In genomic region chr12:52015393-52016081, GRCh38 we compare ENCODE assay signal across 22 cellular contexts. TPM values are rescaled to one million over a fixed set of nuclear protein-coding genes. Genes with fewer than 3 reads are reported as not detected.
DNase-seq lines count a peak whose midpoint lies in the region; ATAC-seq and TF ChIP-seq lines count a peak whose summit lies in the region.
"Had no signal": no experiment of that assay in that cellular context is flagged by ENCODE, and none has a peak within 500 bp of the region (broad histone marks: within the 10 kb centered on the region; RNA-seq: fewer than 3 reads in every experiment).

No MANE protein-coding gene starts in this region.

- H3K36me3 ChIP-seq in iPS-20b (ENCODE audit: insufficient read depth, low read depth, low read length) (no peaks in the 10 kb centered on the region), smooth muscle cell (ENCODE audit: low read depth) (no peaks in the 10 kb centered on the region), gastroesophageal sphincter (peaks cover 0 to 45% of the 10 kb centered on the region in 2 donors)

- H3K9ac ChIP-seq in iPS-20b (ENCODE audit: low read depth, low read length) (no peak overlapping the region), smooth muscle cell (ENCODE audit: low read depth) (no peak overlapping the region)
- H3K9ac ChIP-seq: parathyroid adenoma had no signal

- peak; percentile 25 for DNase-seq in NCI-H2171 treated with DMSO at 0.1 percent for 48 hours (lab: John Stamatoyannopoulos, UW)
- DNase-seq in NCI-H2171 (lab: John Stamatoyannopoulos, UW), result no peak
- no peak for DNase-seq in WTC11 (ENCODE audit: low spot score)
- no peak for DNase-seq in smooth muscle cell (lab: John Stamatoyannopoulos, UW; ENCODE audit: unreplicated experiment)
- DNase-seq in NK-92 treated with Interleukin-12 subunit alpha and Interleukin-12 subunit beta, amount 100 ng/mL, for 24 hours (lab: John Stamatoyannopoulos, UW), result no peak
- DNase-seq in activated effector memory CD4-positive, alpha-beta T cell treated with anti-CD3 and anti-CD28 coated beads, Interleukin-2, amount 50 U/mL, for 16 hours, result no peak
- DNase-seq: activated CD8-positive, alpha-beta T cell treated with anti-CD3 and anti-CD28 coated beads, Interleukin-2, amount 10 ng/mL, durations not matched to agents 7 days and 5 days; C1 segment of cervical spinal cord; effector CD8-positive, alpha-beta T cell; hippocampal formation; mucosa of descending colon; SHP77; stimulated activated CD4-positive, alpha-beta T cell treated with anti-CD3 and anti-CD28 coated beads, Interleukin-4, amount 100 ng/mL, for 24 hours; stimulated activated CD8-positive, alpha-beta memory T cell treated with anti-CD3 and anti-CD28 coated beads, Interleukin-4, amount 100 ng/mL, for 48 hours; T-helper 1 cell; tibial artery had no signal

- H3K27me3 ChIP-seq in iPS-20b (ENCODE audit: insufficient read depth, low read length) (peaks cover 55% of the 10 kb centered on the region), smooth muscle cell (ENCODE audit: low read depth) (no peaks in the 10 kb centered on the region), gastroesophageal sphincter (no peaks in the 10 kb centered on the region)

- H3K4me3 ChIP-seq in iPS-20b (ENCODE audit: low read length) (peak overlapping the region; percentile 30; the same call in 1 of the 2 replicates), smooth muscle cell (no peak overlapping the region), gastroesophageal sphincter (no peak overlapping the region)
- H3K4me3 ChIP-seq: mucosa of descending colon, tibial artery had no signal

- H3K4me2 ChIP-seq in smooth muscle cell, result peak overlapping the region; percentile 59

- no peaks in the 10 kb centered on the region for H3K9me3 ChIP-seq in iPS-20b (ENCODE audit: insufficient read depth, low read depth, low read length)
- H3K9me3 ChIP-seq in smooth muscle cell (replicated peaks; ENCODE audit: low read depth), result no peaks in the 10 kb centered on the region
- H3K9me3 ChIP-seq in gastroesophageal sphincter, result no peaks in the 10 kb centered on the region
- H3K9me3 ChIP-seq: mucosa of descending colon, tibial artery had no signal

- H3K27ac Mint-ChIP-seq in WTC11, result no peak overlapping the region
- H3K27ac Mint-ChIP-seq: activated CD8-positive, alpha-beta T cell treated with anti-CD3 and anti-CD28 coated beads, Interleukin-2, amount 10 ng/mL, durations not matched to agents 7 days and 5 days had no signal

- H3K79me2 ChIP-seq in smooth muscle cell (ENCODE audit: low read depth), result no peaks in the 10 kb centered on the region
- H3K79me2 ChIP-seq: parathyroid adenoma had no signal

- peaks cover 30% of the 10 kb centered on the region for H3K4me1 Mint-ChIP-seq in WTC11

- WGBS in smooth muscle cell (ENCODE audit: low lambda C conversion rate), result 78% methylated on average over 11 of the region's 14 CpGs
- whole genome bisulfite sequencing in gastroesophageal sphincter (ENCODE audit: low coverage in 1 of 2), 2 donors, result 76 to 83% methylated on average over 1 to 3 of the region's 14 CpGs

- ATAC-seq in WTC11, result no peak
- no peak for ATAC-seq in gastroesophageal sphincter
- ATAC-seq: activated CD8-positive, alpha-beta T cell treated with anti-CD3 and anti-CD28 coated beads, Interleukin-2, amount 10 ng/mL, durations not matched to agents 7 days and 5 days; left lobe of liver had no signal

- H3K36me3 Mint-ChIP-seq in WTC11, result peaks cover 5% of the 10 kb centered on the region; the same call in 1 of the 2 replicates

- no peaks in the 10 kb centered on the region for H4K20me1 ChIP-seq in smooth muscle cell (ENCODE audit: low read depth)

- TF ChIP-seq POLR2A in gastroesophageal sphincter (IDR thresholded peaks at IDR 0.05), result no peak

- POLR2A ChIA-PET in WTC11 (lab: Charles Lee), result interaction anchor here (0.6 kb wide), 1 partner anchor 47 kb away, joined by 3 read pairs; no protein-coding TSS in a partner anchor

- no peaks in the 10 kb centered on the region for H3K9me3 Mint-ChIP-seq in WTC11

- CTCF ChIA-PET in WTC11 (lab: Charles Lee), result interaction anchor here (0.5 to 38.0 kb wide), 5 partner anchors 8 to 546 kb away, joined by 3 to 1431 read pairs (median 4); partner anchors contain the start of gene TAMALIN

- H3K4me1 ChIP-seq in iPS-20b (ENCODE audit: insufficient read depth, low read length) (peaks cover 8% of the 10 kb centered on the region), smooth muscle cell (ENCODE audit: low read depth) (peaks cover 5% of the 10 kb centered on the region), gastroesophageal sphincter (peaks cover 0 to 24% (median 8%) of the 10 kb centered on the region in 3 donors)
- H3K4me1 ChIP-seq: parathyroid adenoma had no signal

- no peak overlapping the region for H2AFZ ChIP-seq in smooth muscle cell (ENCODE audit: low read depth)
- H2AFZ ChIP-seq: parathyroid adenoma had no signal

- no peak overlapping the region for H3K27ac ChIP-seq in iPS-20b (ENCODE audit: low read length)
- no peak overlapping the region for H3K27ac ChIP-seq in smooth muscle cell (ENCODE audit: low read depth)
- H3K27ac ChIP-seq in gastroesophageal sphincter, result no peak overlapping the region
- H3K27ac ChIP-seq: 22Rv1, parathyroid adenoma, tibial artery had no signal

- H3F3A ChIP-seq in smooth muscle cell (ENCODE audit: low read depth), result no peaks in the 10 kb centered on the region

- TF ChIP-seq CTCF in WTC11 (IDR thresholded peaks at IDR 0.05), result no peak
- TF ChIP-seq CTCF in smooth muscle cell (IDR thresholded peaks at IDR 0.05; ENCODE audit: borderline replicate concordance, insufficient read depth, poor library complexity, severe bottlenecking), result no peak
- no peak for TF ChIP-seq CTCF in gastroesophageal sphincter (IDR thresholded peaks at IDR 0.05)

- peaks cover 58% of the 10 kb centered on the region for H3K27me3 Mint-ChIP-seq in WTC11 (ENCODE audit: low read depth)

- no peak for TF ChIP-seq EP300 in gastroesophageal sphincter (IDR thresholded peaks at IDR 0.05)

- H3K4me3 Mint-ChIP-seq in WTC11, result peak overlapping the region; percentile 22
- H3K4me3 Mint-ChIP-seq: activated CD8-positive, alpha-beta T cell treated with anti-CD3 and anti-CD28 coated beads, Interleukin-2, amount 10 ng/mL, durations not matched to agents 7 days and 5 days had no signal

TF ChIP-seq in WTC11, 78 proteins besides CTCF, POLR2A, EP300 and RAD21:
- TF ChIP-seq SOX15 (CRISPR knock-in tag; IDR thresholded peaks at IDR 0.05) (no peak), SP1 (CRISPR knock-in tag; conservative IDR thresholded peaks at IDR 0.05) (no peak), ZBTB43 (CRISPR knock-in tag; IDR thresholded peaks at IDR 0.05) (no peak), AFF4 (CRISPR knock-in tag; IDR thresholded peaks at IDR 0.05; ENCODE audit: borderline replicate concordance) (no peak), ZNF396 (CRISPR knock-in tag; IDR thresholded peaks at IDR 0.05; ENCODE audit: borderline replicate concordance) (no peak)

RNA-seq across cellular contexts. Expression of gene TAMALIN, which starts 8.8 kb away (rescaled TPM):
- total RNA-seq in WTC11 (2021) (5.5 to 7.1 TPM (median 6.1 TPM) in 3 replicates), smooth muscle cell (4.1 and 12.2 TPM in 2 replicates), gastroesophageal sphincter (10 to 100 TPM; 11.8 to 18.0 (median 16.1) TPM)
- 32.4 and 36.8 TPM in 2 replicates for polyA plus RNA-seq in smooth muscle cell
- total RNA-seq: NCI-H460 had no signal

RNA-seq across cellular contexts. Expression of gene NR4A1, which starts 35.7 kb away (rescaled TPM):
- 19.2 to 26.9 TPM (median 22.0 TPM) in 3 replicates for total RNA-seq in WTC11 (2021)
- total RNA-seq in smooth muscle cell, result 178 and 182 TPM in 2 replicates
- 510 and 634 TPM in 2 replicates for polyA plus RNA-seq in smooth muscle cell
- 10 to 100 TPM; 29.9 to 67.2 (median 35.2) TPM for total RNA-seq in gastroesophageal sphincter

RNA-seq across cellular contexts. Expression of gene ATG101, which starts 54.2 kb away (rescaled TPM):
- total RNA-seq in WTC11 (2021) (43.3 to 52.1 TPM (median 45.0 TPM) in 3 replicates), smooth muscle cell (62.6 and 73.4 TPM in 2 replicates), gastroesophageal sphincter (10 to 100 TPM; 36.7 to 60.2 (median 52.6) TPM)
- 114 and 120 TPM in 2 replicates for polyA plus RNA-seq in smooth muscle cell
